In the genomic region with DNA sequence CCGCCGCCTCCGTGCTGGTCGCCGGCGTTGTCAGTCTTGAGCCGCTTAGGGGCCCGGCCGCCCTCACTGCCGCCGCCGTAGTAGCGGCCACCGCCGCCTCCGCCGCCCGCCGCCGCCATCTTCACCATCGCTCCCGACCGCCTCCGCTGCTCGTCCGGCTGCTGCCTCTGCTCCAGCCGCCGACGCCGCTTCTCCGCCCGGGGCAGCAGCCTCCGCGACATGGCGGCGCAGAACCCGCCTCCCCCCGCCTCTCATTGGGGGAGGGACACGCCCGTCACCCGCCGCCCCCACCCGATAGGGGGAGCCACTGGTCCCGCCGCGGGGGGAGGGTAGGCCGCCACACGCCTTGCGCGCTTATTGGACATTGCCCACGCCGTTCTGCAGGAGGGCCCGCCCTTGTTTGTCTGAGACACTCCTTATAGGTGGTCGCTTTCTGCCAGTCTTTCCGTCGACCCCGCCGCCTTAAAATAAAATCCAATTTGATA, we compare ENCODE assay signal across 8 cellular contexts. TPM values are rescaled to one million over a fixed set of nuclear protein-coding genes. Genes with fewer than 3 reads are reported as not detected.
A peak's percentile ranks its signal among the peaks of the same experiment; 100 is the strongest.
DNase-seq lines count a peak whose midpoint lies in the region; ATAC-seq and TF ChIP-seq lines count a peak whose summit lies in the region.

HNRNPL (minus strand) TSS at position 241 of the 485 bp plus-strand sequence; CDS start at position 221, 20 bp downstream.

- peaks cover 39% of the 10 kb centered on the region for H3K4me1 Mint-ChIP-seq in WTC11
- peaks cover 59% of the 10 kb centered on the region for H3K4me1 Mint-ChIP-seq in stimulated activated effector memory CD8-positive, alpha-beta T cell treated with anti-CD3 and anti-CD28 coated beads, Interleukin-12 subunit alpha, Interleukin-12 subunit beta, amount 100 ng/mL, for 72 hours

- no peaks in the 10 kb centered on the region for H3K27me3 ChIP-seq in colonic mucosa

- no peaks in the 10 kb centered on the region for H3K9me3 Mint-ChIP-seq in WTC11
- H3K9me3 Mint-ChIP-seq in stimulated activated effector memory CD8-positive, alpha-beta T cell treated with anti-CD3 and anti-CD28 coated beads, Interleukin-12 subunit alpha, Interleukin-12 subunit beta, amount 100 ng/mL, for 72 hours, result no peaks in the 10 kb centered on the region

- H3K9ac ChIP-seq in colonic mucosa (ENCODE audit: low read depth in 2 of 2, low read length in 2 of 2), result peak within 1 kb of the TSS; percentile 91 to 100

- peak; percentile 52 for ATAC-seq in HG03135 (IDR thresholded peaks at IDR 0.05; ENCODE audit: unreplicated experiment)
- peak; percentile 73 for ATAC-seq in WTC11
- peak; percentile 76 for ATAC-seq in stimulated activated effector memory CD8-positive, alpha-beta T cell treated with anti-CD3 and anti-CD28 coated beads, Interleukin-12 subunit alpha, Interleukin-12 subunit beta, amount 100 ng/mL, for 72 hours

- H3K27ac Mint-ChIP-seq in WTC11, result peak within 1 kb of the TSS; percentile 99
- H3K27ac Mint-ChIP-seq in stimulated activated effector memory CD8-positive, alpha-beta T cell treated with anti-CD3 and anti-CD28 coated beads, Interleukin-12 subunit alpha, Interleukin-12 subunit beta, amount 100 ng/mL, for 72 hours, result peak within 1 kb of the TSS; percentile 98

- H3K4me3 ChIP-seq in colonic mucosa, result peak within 1 kb of the TSS; percentile 86

- DNase-seq in NCI-H2107 (lab: John Stamatoyannopoulos, UW) (peak; percentile 99), NCI-H2107 treated with DMSO at 0.1 percent for 48 hours (lab: John Stamatoyannopoulos, UW; ENCODE audit: unreplicated experiment) (no peak), WTC11 (ENCODE audit: low spot score) (peak; percentile 99), colonic mucosa (peak; percentile 99), lung microvascular endothelial cell (ENCODE audit: low read depth in 2 of 2) (no peak), NCI-H146 treated with DMSO at 0.1 percent for 48 hours (lab: John Stamatoyannopoulos, UW; ENCODE audit: unreplicated experiment) (no peak)
- peak; percentile 100 for DNase-seq in stimulated activated effector memory CD8-positive, alpha-beta T cell treated with anti-CD3 and anti-CD28 coated beads, Interleukin-12 subunit alpha, Interleukin-12 subunit beta, amount 100 ng/mL, for 72 hours (ENCODE audit: low spot score in 2 of 2)

- peak within 1 kb of the TSS; percentile 100 for H3K27ac ChIP-seq in colonic mucosa

- H3K36me3 Mint-ChIP-seq in WTC11, result peaks cover 41% of the 10 kb centered on the region
- H3K36me3 Mint-ChIP-seq in stimulated activated effector memory CD8-positive, alpha-beta T cell treated with anti-CD3 and anti-CD28 coated beads, Interleukin-12 subunit alpha, Interleukin-12 subunit beta, amount 100 ng/mL, for 72 hours, result peaks cover 78% of the 10 kb centered on the region

- H3K4me3 Mint-ChIP-seq in WTC11, result peak within 1 kb of the TSS; percentile 92
- H3K4me3 Mint-ChIP-seq in stimulated activated effector memory CD8-positive, alpha-beta T cell treated with anti-CD3 and anti-CD28 coated beads, Interleukin-12 subunit alpha, Interleukin-12 subunit beta, amount 100 ng/mL, for 72 hours, result peak within 1 kb of the TSS; percentile 94

- H3K4me1 ChIP-seq in colonic mucosa, result peaks cover 6% of the 10 kb centered on the region

- CTCF ChIA-PET in WTC11 (lab: Charles Lee), result interaction anchor here (1.0 to 1.5 kb wide), 8 partner anchors 11 to 447 kb away, joined by 3 to 15 read pairs (median 4); partner anchors contain the start of genes FAM98C, MRPS12 and SARS2

- peaks cover 21% of the 10 kb centered on the region for H3K36me3 ChIP-seq in colonic mucosa

- no peaks in the 10 kb centered on the region for H3K9me3 ChIP-seq in colonic mucosa

- intact Hi-C loops in colonic mucosa (cut with DNase I), result loop anchor here (5.0 kb wide), 1 partner anchor 37 kb away; the partner anchor contains the start of gene LGALS4

- no peaks in the 10 kb centered on the region; the same call in 1 of the 2 replicates for H3K27me3 Mint-ChIP-seq in WTC11 (ENCODE audit: low read depth)

- POLR2A ChIA-PET in WTC11 (lab: Charles Lee), result interaction anchor here (0.9 to 1.2 kb wide), 3 partner anchors 18 to 81 kb away, joined by 3 to 8 read pairs (median 7); partner anchors contain the start of genes ECH1, MRPS12 and SARS2

- TF ChIP-seq CTCF in WTC11 (IDR thresholded peaks at IDR 0.05) (peak; percentile 34; the same call in 1 of the 2 replicates), colonic mucosa (IDR thresholded peaks at IDR 0.05) (peak; percentile 52)

TF ChIP-seq in WTC11, 78 proteins besides CTCF, POLR2A, EP300 and RAD21 (continues in another document):
- peak; percentile 59; the same call in 1 of the 2 replicates for TF ChIP-seq NFE2L1 (CRISPR knock-in tag; IDR thresholded peaks at IDR 0.05)
- peak; percentile 97 for TF ChIP-seq SP1 (CRISPR knock-in tag; conservative IDR thresholded peaks at IDR 0.05)
- TF ChIP-seq TCF7 (CRISPR knock-in tag; IDR thresholded peaks at IDR 0.05; ENCODE audit: low read depth), result 0 out of 2 replicates have a peak, but pooled peaks have one; percentile 48
- peak; percentile 79; the same call in 1 of the 2 replicates for TF ChIP-seq ZNF416 (CRISPR knock-in tag; IDR thresholded peaks at IDR 0.05)
- TF ChIP-seq ZNF317 (CRISPR knock-in tag; IDR thresholded peaks at IDR 0.05; ENCODE audit: borderline replicate concordance, low read depth), result 0 out of 2 replicates have a peak, but pooled peaks have one; percentile 22
- no peak for TF ChIP-seq MLX (CRISPR knock-in tag; IDR thresholded peaks at IDR 0.05)
- TF ChIP-seq ZNF121 (CRISPR knock-in tag; IDR thresholded peaks at IDR 0.05), result no peak
- TF ChIP-seq, protein P1, sequence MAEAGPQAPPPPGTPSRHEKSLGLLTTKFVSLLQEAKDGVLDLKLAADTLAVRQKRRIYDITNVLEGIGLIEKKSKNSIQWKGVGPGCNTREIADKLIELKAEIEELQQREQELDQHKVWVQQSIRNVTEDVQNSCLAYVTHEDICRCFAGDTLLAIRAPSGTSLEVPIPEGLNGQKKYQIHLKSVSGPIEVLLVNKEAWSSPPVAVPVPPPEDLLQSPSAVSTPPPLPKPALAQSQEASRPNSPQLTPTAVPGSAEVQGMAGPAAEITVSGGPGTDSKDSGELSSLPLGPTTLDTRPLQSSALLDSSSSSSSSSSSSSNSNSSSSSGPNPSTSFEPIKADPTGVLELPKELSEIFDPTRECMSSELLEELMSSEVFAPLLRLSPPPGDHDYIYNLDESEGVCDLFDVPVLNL (CRISPR knock-in tag; IDR thresholded peaks at IDR 0.05; ENCODE audit: borderline replicate concordance, low read depth), result 0 out of 2 replicates have a peak, but pooled peaks have one; percentile 32
- TF ChIP-seq, protein P2, sequence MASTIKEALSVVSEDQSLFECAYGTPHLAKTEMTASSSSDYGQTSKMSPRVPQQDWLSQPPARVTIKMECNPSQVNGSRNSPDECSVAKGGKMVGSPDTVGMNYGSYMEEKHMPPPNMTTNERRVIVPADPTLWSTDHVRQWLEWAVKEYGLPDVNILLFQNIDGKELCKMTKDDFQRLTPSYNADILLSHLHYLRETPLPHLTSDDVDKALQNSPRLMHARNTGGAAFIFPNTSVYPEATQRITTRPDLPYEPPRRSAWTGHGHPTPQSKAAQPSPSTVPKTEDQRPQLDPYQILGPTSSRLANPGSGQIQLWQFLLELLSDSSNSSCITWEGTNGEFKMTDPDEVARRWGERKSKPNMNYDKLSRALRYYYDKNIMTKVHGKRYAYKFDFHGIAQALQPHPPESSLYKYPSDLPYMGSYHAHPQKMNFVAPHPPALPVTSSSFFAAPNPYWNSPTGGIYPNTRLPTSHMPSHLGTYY (CRISPR knock-in tag; IDR thresholded peaks at IDR 0.05), result no peak
- peak; percentile 90; the same call in 1 of the 2 replicates for TF ChIP-seq FOXP1 (CRISPR knock-in tag; IDR thresholded peaks at IDR 0.05; ENCODE audit: borderline replicate concordance)
- TF ChIP-seq SMAD3 (CRISPR knock-in tag; IDR thresholded peaks at IDR 0.05; ENCODE audit: borderline replicate concordance), result 0 out of 2 replicates have a peak, but pooled peaks have one; percentile 59
- TF ChIP-seq, protein P3, sequence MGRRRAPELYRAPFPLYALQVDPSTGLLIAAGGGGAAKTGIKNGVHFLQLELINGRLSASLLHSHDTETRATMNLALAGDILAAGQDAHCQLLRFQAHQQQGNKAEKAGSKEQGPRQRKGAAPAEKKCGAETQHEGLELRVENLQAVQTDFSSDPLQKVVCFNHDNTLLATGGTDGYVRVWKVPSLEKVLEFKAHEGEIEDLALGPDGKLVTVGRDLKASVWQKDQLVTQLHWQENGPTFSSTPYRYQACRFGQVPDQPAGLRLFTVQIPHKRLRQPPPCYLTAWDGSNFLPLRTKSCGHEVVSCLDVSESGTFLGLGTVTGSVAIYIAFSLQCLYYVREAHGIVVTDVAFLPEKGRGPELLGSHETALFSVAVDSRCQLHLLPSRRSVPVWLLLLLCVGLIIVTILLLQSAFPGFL (CRISPR knock-in tag; IDR thresholded peaks at IDR 0.05; ENCODE audit: borderline replicate concordance), result no peak
- peak; percentile 66 for TF ChIP-seq MYBL2 (CRISPR knock-in tag; IDR thresholded peaks at IDR 0.05)
- no peak for TF ChIP-seq CDX4 (CRISPR knock-in tag; IDR thresholded peaks at IDR 0.05; ENCODE audit: borderline replicate concordance)
- TF ChIP-seq RELA (CRISPR knock-in tag; IDR thresholded peaks at IDR 0.05; ENCODE audit: borderline replicate concordance), result 0 out of 2 replicates have a peak, but pooled peaks have one; percentile 72
- TF ChIP-seq ELF4 (CRISPR knock-in tag; IDR thresholded peaks at IDR 0.05; ENCODE audit: low read depth), result 0 out of 2 replicates have a peak, but pooled peaks have one; percentile 30
- TF ChIP-seq NFYB (CRISPR knock-in tag; conservative IDR thresholded peaks at IDR 0.05; ENCODE audit: low read depth), result peak; percentile 99
- 0 out of 2 replicates have a peak, but pooled peaks have one; percentile 74 for TF ChIP-seq ZNF232 (CRISPR knock-in tag; IDR thresholded peaks at IDR 0.05)

RNA-seq across cellular contexts. Expression of gene HNRNPL, which starts in this region (rescaled TPM):
- total RNA-seq in WTC11 (2021) (680 to 779 TPM (median 683 TPM) in 3 replicates), colonic mucosa (100 to 1,000 TPM; 305 to 418 TPM), lung microvascular endothelial cell (204 and 211 TPM in 2 replicates)

Comparison
In these comparisons a context has a peak if more than half of its experiments do, and no peak if none do; other contexts are left out.
1. DNase-seq: peak in NCI-H2107 (single experiment), WTC11 (single experiment), colonic mucosa (single experiment) and stimulated activated effector memory CD8-positive, alpha-beta T cell treated with anti-CD3 and anti-CD28 coated beads, Interleukin-12 subunit alpha, Interleukin-12 subunit beta, amount 100 ng/mL, for 72 hours (2 of 2); none in NCI-H2107 treated with DMSO at 0.1 percent for 48 hours (single experiment), lung microvascular endothelial cell (0 of 2) and NCI-H146 treated with DMSO at 0.1 percent for 48 hours (single experiment).
2. Peak in every context shown above with its lines, with median percentiles within 50 percentile points of each other: ATAC-seq.